ENCODE assay signal across 17 cellular contexts in the genomic region with DNA sequence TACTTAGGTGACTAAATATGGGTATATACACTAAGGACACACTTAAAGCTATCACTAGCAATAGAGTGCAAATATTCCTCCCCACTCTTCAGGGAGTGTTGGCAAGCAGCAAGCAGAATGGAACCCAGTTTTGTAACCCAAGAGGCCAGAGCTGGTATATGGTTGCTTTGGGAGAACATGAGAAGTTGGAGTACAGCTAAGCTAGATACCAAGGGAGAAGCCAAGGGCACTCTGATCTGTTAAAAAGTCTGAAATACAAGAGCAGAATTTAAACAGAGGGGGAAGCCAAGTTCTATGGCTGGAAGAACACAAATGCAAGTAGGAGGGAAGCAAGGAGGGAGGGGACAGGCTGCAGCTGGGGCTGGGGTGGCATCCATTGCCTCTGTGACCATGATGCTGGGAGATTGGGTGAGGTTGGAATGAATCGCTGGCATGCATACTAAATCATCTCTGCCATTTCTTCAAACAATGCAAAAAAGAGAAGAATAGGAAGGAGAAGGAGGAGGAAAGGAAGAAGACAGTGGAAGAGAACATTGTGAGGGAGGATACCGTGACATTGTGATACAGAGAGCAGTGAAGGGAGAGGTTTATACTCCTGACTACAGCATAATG. TPM values are rescaled to one million over a fixed set of nuclear protein-coding genes. Genes with fewer than 3 reads are reported as not detected.
DNase-seq lines count a peak whose midpoint lies in the region; ATAC-seq and TF ChIP-seq lines count a peak whose summit lies in the region.
"Had no signal": no experiment of that assay in that cellular context is flagged by ENCODE, and none has a peak within 500 bp of the region (broad histone marks: within the 10 kb centered on the region; RNA-seq: fewer than 3 reads in every experiment).

No MANE protein-coding gene starts in this region.

- peak overlapping the region; percentile 65 for H3K27ac ChIP-seq in SJSA1
- H3K27ac ChIP-seq in mesenchymal stem cell (ENCODE audit: low read length, poor library complexity, severe bottlenecking): no peak overlapping the region
- H3K27ac ChIP-seq in thymus (ENCODE audit: low read depth): peak overlapping the region; percentile 59

- H3K27me3 ChIP-seq in SJSA1 (replicated peaks): no peaks in the 10 kb centered on the region
- no peaks in the 10 kb centered on the region for H3K27me3 ChIP-seq in mesenchymal stem cell (ENCODE audit: control insufficient read depth in 1 of 2, insufficient read depth in 1 of 2, low read length in 2 of 2)
- H3K27me3 ChIP-seq in thymus (ENCODE audit: control insufficient read depth, insufficient read depth): no peaks in the 10 kb centered on the region

- H3K18ac ChIP-seq in mesenchymal stem cell (ENCODE audit: low read depth in 1 of 2, low read length in 2 of 2): peak overlapping the region in 1 of 2 experiments; percentile 70

- H3K4me3 ChIP-seq in SJSA1 (no peak overlapping the region), mesenchymal stem cell (ENCODE audit: insufficient read depth in 1 of 2, low read depth in 1 of 2, low read length in 2 of 2) (peak overlapping the region in 1 of 2 experiments; percentile 39), thymus (ENCODE audit: low read length) (no peak overlapping the region)

- no peaks in the 10 kb centered on the region for H3K9me3 Mint-ChIP-seq in HFFc6
- H3K9me3 Mint-ChIP-seq: CD4-positive, alpha-beta memory T cell; IgD-negative memory B cell had no signal

- H2BK12ac ChIP-seq in mesenchymal stem cell (ENCODE audit: low read length in 2 of 2): peak overlapping the region; percentile 17 to 18

- no peak overlapping the region for H3K14ac ChIP-seq in mesenchymal stem cell (ENCODE audit: low read length in 2 of 2)

- DNase-seq in HFFc6 (no peak), SJSA1 (ENCODE audit: low read depth in 1 of 2, low spot score in 2 of 2) (no peak), mesenchymal stem cell (no peak), HuH-7 (ENCODE audit: low spot score) (no peak)
- DNase-seq: activated CD4-positive, CD25-positive, alpha-beta regulatory T cell treated with anti-CD3 and anti-CD28 coated beads, Interleukin-2, amount 50 U/mL, for 72 hours; activated CD8-positive, alpha-beta memory T cell treated with anti-CD3 and anti-CD28 coated beads, Interleukin-2, amount 10 ng/mL, durations not matched to agents 7 days and 5 days; activated effector memory CD4-positive, alpha-beta T cell treated with anti-CD3 and anti-CD28 coated beads, Interleukin-2, amount 50 U/mL, for 16 hours; aorta; CD4-positive, alpha-beta memory T cell; NCI-H1048; NK-92 treated with Interleukin-12 subunit alpha and Interleukin-12 subunit beta, amount 100 ng/mL, for 24 hours; Right ventricle myocardium superior; stimulated activated CD4-positive, alpha-beta T cell treated with anti-CD3 and anti-CD28 coated beads, Interleukin-1b, Interleukin-23, amount 100 ng/mL, for 48 hours had no signal

- H3K27ac Mint-ChIP-seq in HFFc6: peak overlapping the region; percentile 93
- H3K27ac Mint-ChIP-seq: activated CD8-positive, alpha-beta memory T cell treated with anti-CD3 and anti-CD28 coated beads, Interleukin-2, amount 10 ng/mL, durations not matched to agents 7 days and 5 days had no signal

- no peak for TF ChIP-seq CTCF in HFFc6 (IDR thresholded peaks at IDR 0.05)

- H3K4me1 Mint-ChIP-seq in HFFc6 (ENCODE audit: low read depth): peaks cover 69% of the 10 kb centered on the region

- H3K4me2 ChIP-seq in mesenchymal stem cell (ENCODE audit: low read length, poor library complexity, severe bottlenecking): no peak overlapping the region

- H2AFZ ChIP-seq in mesenchymal stem cell (ENCODE audit: low read depth, low read length): no peak overlapping the region

- H3K27me3 Mint-ChIP-seq in HFFc6 (ENCODE audit: insufficient read depth): no peaks in the 10 kb centered on the region
- H3K27me3 Mint-ChIP-seq: CD4-positive, alpha-beta memory T cell; IgD-negative memory B cell had no signal

- H2BK15ac ChIP-seq in mesenchymal stem cell (ENCODE audit: low read depth, poor library complexity, severe bottlenecking): no peak overlapping the region

- H2AK5ac ChIP-seq in mesenchymal stem cell (ENCODE audit: low read length, severe bottlenecking): peak overlapping the region; percentile 5

- peak overlapping the region; percentile 61 for H2BK120ac ChIP-seq in mesenchymal stem cell (ENCODE audit: low read depth, low read length)

- H3K36me3 ChIP-seq in SJSA1 (no peaks in the 10 kb centered on the region), mesenchymal stem cell (ENCODE audit: control insufficient read depth in 1 of 2, insufficient read depth in 2 of 2, low read depth in 1 of 2, low read length in 2 of 2) (no peaks in the 10 kb centered on the region), thymus (ENCODE audit: control insufficient read depth, insufficient read depth) (no peaks in the 10 kb centered on the region)

- H3K79me1 ChIP-seq in mesenchymal stem cell (replicated peaks; ENCODE audit: low read length, poor library complexity, severe bottlenecking): peaks cover 2% of the 10 kb centered on the region

- peaks cover 50% of the 10 kb centered on the region for H3K4me1 ChIP-seq in SJSA1 (replicated peaks)
- peaks cover 6% of the 10 kb centered on the region for H3K4me1 ChIP-seq in mesenchymal stem cell (ENCODE audit: control insufficient read depth, insufficient read depth, low read depth, low read length)
- no peaks in the 10 kb centered on the region for H3K4me1 ChIP-seq in thymus (ENCODE audit: control insufficient read depth, insufficient read depth, low read length)

- H4K8ac ChIP-seq in mesenchymal stem cell (ENCODE audit: low read length): no peak overlapping the region

- H3K4ac ChIP-seq in mesenchymal stem cell (ENCODE audit: low read depth in 1 of 2, low read length in 2 of 2): no peak overlapping the region

- peak overlapping the region; percentile 64 for H3K9ac ChIP-seq in mesenchymal stem cell (ENCODE audit: low read length)

- ATAC-seq in GM19452 (IDR thresholded peaks at IDR 0.05; ENCODE audit: unreplicated experiment) (no peak), GM19455 (IDR thresholded peaks at IDR 0.05; ENCODE audit: unreplicated experiment) (no peak)
- ATAC-seq: activated CD8-positive, alpha-beta memory T cell treated with anti-CD3 and anti-CD28 coated beads, Interleukin-2, amount 10 ng/mL, durations not matched to agents 7 days and 5 days had no signal

- peak overlapping the region; percentile 16 for H3K4me3 Mint-ChIP-seq in HFFc6
- H3K4me3 Mint-ChIP-seq: activated CD8-positive, alpha-beta memory T cell treated with anti-CD3 and anti-CD28 coated beads, Interleukin-2, amount 10 ng/mL, durations not matched to agents 7 days and 5 days; CD4-positive, alpha-beta memory T cell; IgD-negative memory B cell had no signal

- WGBS in mesenchymal stem cell: no CpG with 5 or more reads among the region's 2 CpGs
- 98% methylated on average over 2 of the region's 2 CpGs for WGBS in thymus

- H3K23ac ChIP-seq in mesenchymal stem cell (ENCODE audit: low read length in 2 of 2): no peak overlapping the region

- H3K9me3 ChIP-seq in SJSA1 (replicated peaks) (no peaks in the 10 kb centered on the region), mesenchymal stem cell (ENCODE audit: control insufficient read depth, low read length) (no peaks in the 10 kb centered on the region), thymus (ENCODE audit: control insufficient read depth) (no peaks in the 10 kb centered on the region)

- no peak overlapping the region for H4K91ac ChIP-seq in mesenchymal stem cell (ENCODE audit: low read length)

- no peaks in the 10 kb centered on the region for H3K36me3 Mint-ChIP-seq in HFFc6 (ENCODE audit: low read depth)
- H3K36me3 Mint-ChIP-seq: CD4-positive, alpha-beta memory T cell; IgD-negative memory B cell had no signal

- no peak overlapping the region for H2BK5ac ChIP-seq in mesenchymal stem cell (ENCODE audit: low read depth, low read length, poor library complexity, severe bottlenecking)

RNA-seq across cellular contexts. Expression of gene ANXA2, which starts 8.8 kb away (rescaled TPM):
- total RNA-seq in HFFc6 (2021; fragmentation: NEBNext Ultra II Directional; extraction: Animal tissue kit (Norgen Biotek cat#: 25700)): 1,000 to 10,000 TPM; 4,445 to 5,074 (median 4,643) TPM
- total RNA-seq in SJSA1 (2014; rRNA removed; shearing (Covaris generic)): 3,394 and 3,434 TPM in 2 replicates
- 2,051 TPM for polyA plus RNA-seq in mesenchymal stem cell (2013, experiment 1 of 2)
- polyA plus RNA-seq in mesenchymal stem cell (2013, experiment 2 of 2): 2,053 TPM
- 623 TPM for polyA plus RNA-seq in thymus
